In genomic region chr11:17762309-17762974, GRCh38 we compare ENCODE assay signal across 18 cellular contexts. TPM values are rescaled to one million over a fixed set of nuclear protein-coding genes. Genes with fewer than 3 reads are reported as not detected.
DNase-seq lines count a peak whose midpoint lies in the region; ATAC-seq and TF ChIP-seq lines count a peak whose summit lies in the region.
"Had no signal": no experiment of that assay in that cellular context is flagged by ENCODE, and none has a peak within 500 bp of the region (broad histone marks: within the 10 kb centered on the region; RNA-seq: fewer than 3 reads in every experiment).

No MANE protein-coding gene starts in this region.

- H3K36me3 Mint-ChIP-seq in endothelial cell (ENCODE audit: low read depth, unreplicated experiment): no peaks in the 10 kb centered on the region

- CTCF ChIA-PET in Panc1 (lab: Charles Lee): no interaction called here

- H3K4me1 Mint-ChIP-seq in endothelial cell (ENCODE audit: unreplicated experiment): no peaks in the 10 kb centered on the region

- no peak overlapping the region for H3K4me3 ChIP-seq in Panc1 (ENCODE audit: low read depth in 2 of 2, low read length in 2 of 2)

- ATAC-seq in GM19025 (IDR thresholded peaks at IDR 0.05; ENCODE audit: low read depth, unreplicated experiment): peak; percentile 51
- ATAC-seq in HG03175 (IDR thresholded peaks at IDR 0.05; ENCODE audit: unreplicated experiment): peak; percentile 60
- ATAC-seq in Panc1: peak; percentile 49; the same call in 1 of the 2 replicates
- ATAC-seq: left lobe of liver had no signal

- POLR2A ChIA-PET in Panc1 (lab: Charles Lee): no interaction called here

- no peaks in the 10 kb centered on the region for H3K36me3 ChIP-seq in Panc1 (ENCODE audit: control insufficient read depth, insufficient read depth, low read length)

- no peaks in the 10 kb centered on the region for H3K9me3 Mint-ChIP-seq in endothelial cell (ENCODE audit: unreplicated experiment)

- no peaks in the 10 kb centered on the region for H3K4me1 ChIP-seq in Panc1 (ENCODE audit: control insufficient read depth, insufficient read depth, low read length)

- DNase-seq in AML-193 (lab: John Stamatoyannopoulos, UW): peak; percentile 8 to 19
- no peak for DNase-seq in Panc1 (ENCODE audit: low read depth, low spot score)
- no peak for DNase-seq in endothelial cell (ENCODE audit: low spot score)
- no peak for DNase-seq in nucleus accumbens (lab: John Stamatoyannopoulos, UW)
- DNase-seq in NCI-H2107 (lab: John Stamatoyannopoulos, UW): no peak
- no peak for DNase-seq in retina
- DNase-seq: activated CD8-positive, alpha-beta memory T cell treated with anti-CD3 and anti-CD28 coated beads, Interleukin-2, amount 50 U/mL, for 4 hours; amygdala; effector CD8-positive, alpha-beta T cell; NCI-H2081 treated with DMSO at 0.1 percent for 48 hours; stimulated activated CD8-positive, alpha-beta memory T cell treated with anti-CD3 and anti-CD28 coated beads, Interleukin-4, amount 100 ng/mL, for 48 hours had no signal

- no peaks in the 10 kb centered on the region for H3K9me3 ChIP-seq in Panc1 (ENCODE audit: control insufficient read depth, insufficient read depth, low read depth, low read length)

- TF ChIP-seq CTCF in Panc1 (IDR thresholded peaks at IDR 0.05) (no peak), endothelial cell (IDR thresholded peaks at IDR 0.05; ENCODE audit: unreplicated experiment) (no peak)

- H3K27me3 Mint-ChIP-seq in endothelial cell (ENCODE audit: unreplicated experiment): peaks cover 12% of the 10 kb centered on the region

- H3K4me3 Mint-ChIP-seq in endothelial cell (ENCODE audit: unreplicated experiment): no peak overlapping the region

- in situ Hi-C loops in Panc1 (cut with HindIII; ENCODE audit: low pct_unique_long_range_greater_than_20kb, low sequenced_read_pairs): no loop called here

- no TSS peak for BruUV-seq in Panc1 (replicated peaks; lab: Mats Ljungman, UMichigan)

- H3K27ac Mint-ChIP-seq in endothelial cell (ENCODE audit: unreplicated experiment): no peak overlapping the region

- no peaks in the 10 kb centered on the region for H3K27me3 ChIP-seq in Panc1 (ENCODE audit: control insufficient read depth, insufficient read depth, low read length)

- intact Hi-C loops in Panc1 (cut with micrococcal nuclease; ENCODE audit: unreplicated experiment): no loop called here

- H3K27ac ChIP-seq in Panc1 (ENCODE audit: low read length): no peak overlapping the region

RNA-seq across cellular contexts. Expression of gene KCNC1, which starts 27.9 kb away (rescaled TPM):
- total RNA-seq in Panc1 (2021; ENCODE audit: unreplicated experiment): 0.95 TPM
- polyA plus RNA-seq in Panc1 (2012; ENCODE audit: insufficient read length): 3.0 TPM
- total RNA-seq in endothelial cell (ENCODE audit: unreplicated experiment): not detected
- total RNA-seq: glomerular endothelial cell, left lobe of liver had no signal
- polyA plus RNA-seq: AG04450 had no signal

RNA-seq across cellular contexts. Expression of gene MYOD1, which starts 43.1 kb away (rescaled TPM):
- total RNA-seq in Panc1 (2021; ENCODE audit: unreplicated experiment) (not detected), endothelial cell (ENCODE audit: unreplicated experiment) (not detected)
- polyA plus RNA-seq in Panc1 (2012; ENCODE audit: insufficient read length): not detected
- total RNA-seq: glomerular endothelial cell, left lobe of liver had no signal
- polyA plus RNA-seq: AG04450, neural cell, urinary bladder had no signal

Comparison
In these comparisons a context has a peak if more than half of its experiments do, and no peak if none do; other contexts are left out.
1. DNase-seq: peak in AML-193 (2 of 2); none in Panc1 (single experiment), endothelial cell (single experiment), nucleus accumbens (0 of 56), NCI-H2107 (single experiment) and retina (single experiment).
2. Peak in every context shown above with its lines, with median percentiles within 50 percentile points of each other: ATAC-seq.